In genomic region chr17:60036796-60037677, GRCh38 we compare ENCODE assay signal across 8 cellular contexts. TPM values are rescaled to one million over a fixed set of nuclear protein-coding genes. Genes with fewer than 3 reads are reported as not detected.
DNase-seq lines count a peak whose midpoint lies in the region; ATAC-seq and TF ChIP-seq lines count a peak whose summit lies in the region.

No MANE protein-coding gene starts in this region.

- peaks cover 6% of the 10 kb centered on the region for H3K4me1 Mint-ChIP-seq in osteocyte (ENCODE audit: unreplicated experiment)

- H4K20me1 ChIP-seq in Loucy (ENCODE audit: insufficient read depth, low read length, poor library complexity, severe bottlenecking): no peaks in the 10 kb centered on the region

- H3K4me1 ChIP-seq in Loucy (ENCODE audit: insufficient read depth, low read length, poor library complexity, severe bottlenecking) (peaks cover 6% of the 10 kb centered on the region), thoracic aorta (ENCODE audit: control insufficient read depth in 1 of 2, low read depth in 2 of 2) (peaks cover 0 to 7% of the 10 kb centered on the region in 2 donors)

- TF ChIP-seq CTCF in AG09319 (IDR thresholded peaks at IDR 0.05; ENCODE audit: low read depth, low read length) (peak; percentile 97), Loucy (conservative IDR thresholded peaks at IDR 0.05; ENCODE audit: low read length) (peak; percentile 96), osteocyte (IDR thresholded peaks at IDR 0.05) (peak; percentile 93), thoracic aorta (IDR thresholded peaks at IDR 0.05) (peak; percentile 83)

- no peak overlapping the region for H3K27ac Mint-ChIP-seq in osteocyte (ENCODE audit: unreplicated experiment)

- peak; percentile 28 for DNase-seq in AG09319 (ENCODE audit: extremely low read depth, low read depth)
- peak; percentile 56 for DNase-seq in SHP77 treated with DMSO at 0.1 percent for 48 hours (lab: John Stamatoyannopoulos, UW)
- peak; percentile 29 for DNase-seq in activated gamma-delta T cell (lab: John Stamatoyannopoulos, UW)
- peak; percentile 73 for DNase-seq in germinal center (ENCODE audit: low spot score)
- DNase-seq in osteocyte (ENCODE audit: extremely low spot score, unreplicated experiment): no peak
- no peak for DNase-seq in thoracic aorta (ENCODE audit: low spot score)

- H3K9me3 ChIP-seq in Loucy (ENCODE audit: insufficient read depth, low read depth, low read length) (no peaks in the 10 kb centered on the region), thoracic aorta (no peaks in the 10 kb centered on the region)

- H3K9ac ChIP-seq in Loucy (ENCODE audit: low read depth, low read length, poor library complexity, severe bottlenecking): peak overlapping the region; percentile 9

- no peak overlapping the region for H3K4me3 Mint-ChIP-seq in osteocyte (ENCODE audit: unreplicated experiment)

- ATAC-seq in GM19324 (IDR thresholded peaks at IDR 0.05; ENCODE audit: low FRiP score, unreplicated experiment) (peak; percentile 73), thoracic aorta (ENCODE audit: insufficient number of reproducible peaks, low FRiP score, low read depth) (no peak)

- H3K9me3 Mint-ChIP-seq in osteocyte (ENCODE audit: unreplicated experiment): no peaks in the 10 kb centered on the region

- peaks cover 22% of the 10 kb centered on the region for H3K27me3 Mint-ChIP-seq in osteocyte (ENCODE audit: unreplicated experiment)

- H3K4me3 ChIP-seq in Loucy (ENCODE audit: low read length, poor library complexity, severe bottlenecking): no peak overlapping the region
- H3K4me3 ChIP-seq in thoracic aorta: no peak overlapping the region

- H3F3A ChIP-seq in Loucy (ENCODE audit: low read depth): no peaks in the 10 kb centered on the region

- no peak overlapping the region for H3K27ac ChIP-seq in thoracic aorta

- H3K36me3 ChIP-seq in Loucy (ENCODE audit: insufficient read depth, low read length) (no peaks in the 10 kb centered on the region; the same call in 1 of the 2 replicates), thoracic aorta (no peaks in the 10 kb centered on the region)

- H3K9me2 ChIP-seq in Loucy (replicated peaks; ENCODE audit: low read depth, low read length): no peaks in the 10 kb centered on the region

- H3K27me3 ChIP-seq in Loucy (ENCODE audit: insufficient read depth, low read length, poor library complexity, severe bottlenecking): no peaks in the 10 kb centered on the region
- no peaks in the 10 kb centered on the region for H3K27me3 ChIP-seq in thoracic aorta (replicated peaks; ENCODE audit: insufficient read depth)

- peak overlapping the region; percentile 21 for H3K4me2 ChIP-seq in Loucy (ENCODE audit: low read depth, low read length, poor library complexity, severe bottlenecking)

- H3K79me2 ChIP-seq in Loucy (ENCODE audit: insufficient read depth, low read length): no peaks in the 10 kb centered on the region

- H2AFZ ChIP-seq in Loucy (ENCODE audit: low read length): peak overlapping the region; percentile 97

- H3K36me3 Mint-ChIP-seq in osteocyte (ENCODE audit: unreplicated experiment): peaks cover 10% of the 10 kb centered on the region

RNA-seq across cellular contexts. Expression of gene HEATR6, which starts 41.7 kb away (rescaled TPM):
- total RNA-seq in osteocyte: 25.9 and 26.2 TPM in 2 replicates
- 10 to 100 TPM; 15.4 to 40.2 TPM for total RNA-seq in thoracic aorta

Comparison
In these comparisons a context has a peak if more than half of its experiments do, and no peak if none do; other contexts are left out.
1. DNase-seq: peak in AG09319 (single experiment), SHP77 treated with DMSO at 0.1 percent for 48 hours (single experiment), activated gamma-delta T cell (single experiment) and germinal center (single experiment); none in osteocyte (single experiment) and thoracic aorta (single experiment).
2. Peak in every context shown above with its lines, with median percentiles within 50 percentile points of each other: CTCF ChIP-seq.